ENCODE assay signal across 9 cellular contexts in genomic region chr5:158174918-158175663, GRCh38.
A peak's percentile ranks its signal among the peaks of the same experiment; 100 is the strongest.
DNase-seq lines count a peak whose midpoint lies in the region; ATAC-seq and TF ChIP-seq lines count a peak whose summit lies in the region.
"Had no signal": no experiment of that assay in that cellular context is flagged by ENCODE, and none has a peak within 500 bp of the region (broad histone marks: within the 10 kb centered on the region; RNA-seq: fewer than 3 reads in every experiment).

No MANE protein-coding gene starts in this region.

- H3K27ac Mint-ChIP-seq in naive B cell, result peak overlapping the region in 3 of 6 donors; percentile 8 to 51 (median 44)

- H3K27me3 ChIP-seq in esophagus squamous epithelium (no peaks in the 10 kb centered on the region), stomach smooth muscle (ENCODE audit: control insufficient read depth in 1 of 2, insufficient read depth in 2 of 2, low read length in 2 of 2) (peaks cover 0 to 2% of the 10 kb centered on the region in 2 donors)

- 31 to 45% methylated on average over 6 to 7 of the region's 7 CpGs for WGBS in esophagus squamous epithelium, 2 donors

- peaks cover 37 to 42% (median 39%) of the 10 kb centered on the region in 3 donors for H3K4me1 Mint-ChIP-seq in naive B cell
- H3K4me1 Mint-ChIP-seq: central memory CD8-positive, alpha-beta T cell had no signal

- TF ChIP-seq POLR2A in esophagus squamous epithelium (IDR thresholded peaks at IDR 0.05), result no peak

- no peaks in the 10 kb centered on the region for H3K36me3 Mint-ChIP-seq in naive B cell

- H3K4me3 ChIP-seq in HFF-Myc (replicated peaks; ENCODE audit: low read depth, low read length) (no peak overlapping the region), esophagus squamous epithelium (no peak overlapping the region), stomach smooth muscle (ENCODE audit: low read length in 2 of 2) (no peak overlapping the region)

- DNase-seq in DMS79 (lab: John Stamatoyannopoulos, UW), result peak; percentile 0
- DNase-seq in HFF-Myc (ENCODE audit: extremely low read depth, low read depth), result peak; percentile 20
- DNase-seq in NCI-H748 treated with DMSO at 0.1 percent for 48 hours (lab: John Stamatoyannopoulos, UW), result peak; percentile 16
- peak; percentile 4 for DNase-seq in activated CD8-positive, alpha-beta memory T cell treated with anti-CD3 and anti-CD28 coated beads, Interleukin-2, amount 50 U/mL, for 24 hours (ENCODE audit: extremely low read depth)
- no peak for DNase-seq in esophagus squamous epithelium (lab: John Stamatoyannopoulos, UW)
- DNase-seq in naive B cell, result peak; percentile 65

- intact Hi-C loops in esophagus squamous epithelium (cut with DNase I), result loop anchor here (10.0 kb wide), 1 partner anchor 930 kb away; no protein-coding TSS in a partner anchor

- peak; percentile 79 for TF ChIP-seq CTCF in HFF-Myc (IDR thresholded peaks at IDR 0.05; ENCODE audit: low read depth, low read length, missing control alignments)
- peak; percentile 54 to 69 (median 64) for TF ChIP-seq CTCF in esophagus squamous epithelium (IDR thresholded peaks at IDR 0.05)

- ATAC-seq in naive B cell (ENCODE audit: low read depth in 2 of 2) (peak; percentile 88), HG02852 (IDR thresholded peaks at IDR 0.05; ENCODE audit: unreplicated experiment) (no peak)

- H3K9me3 ChIP-seq in esophagus squamous epithelium (no peaks in the 10 kb centered on the region), stomach smooth muscle (ENCODE audit: control insufficient read depth in 2 of 2, low read length in 2 of 2) (no peaks in the 10 kb centered on the region)

- H3K36me3 ChIP-seq in esophagus squamous epithelium, result no peaks in the 10 kb centered on the region
- no peaks in the 10 kb centered on the region for H3K36me3 ChIP-seq in stomach smooth muscle (ENCODE audit: control insufficient read depth in 2 of 2, insufficient read depth in 2 of 2, low read length in 2 of 2)

- peaks cover 0 to 2% (median 0%) of the 10 kb centered on the region in 7 donors for H3K9me3 Mint-ChIP-seq in naive B cell
- H3K9me3 Mint-ChIP-seq: central memory CD8-positive, alpha-beta T cell had no signal

- H3K4me3 Mint-ChIP-seq in naive B cell, result peak overlapping the region in 1 of 8 donors; percentile 42
- H3K4me3 Mint-ChIP-seq: central memory CD8-positive, alpha-beta T cell had no signal

- H3K27ac ChIP-seq in esophagus squamous epithelium, result peak overlapping the region in 2 of 4 donors; percentile 31 to 36
- H3K27ac ChIP-seq in stomach smooth muscle (ENCODE audit: low read length), result peak overlapping the region; percentile 6

- H3K27me3 Mint-ChIP-seq in naive B cell, result peaks cover 0 to 5% (median 4%) of the 10 kb centered on the region in 3 donors

- no peak overlapping the region for H3K9ac ChIP-seq in stomach smooth muscle (ENCODE audit: low read length in 2 of 2)

- peaks cover 0 to 15% (median 0%) of the 10 kb centered on the region in 3 donors for H3K4me1 ChIP-seq in esophagus squamous epithelium
- H3K4me1 ChIP-seq in stomach smooth muscle (ENCODE audit: control insufficient read depth, insufficient read depth, low read length), result peaks cover 2% of the 10 kb centered on the region
